In the genomic region with DNA sequence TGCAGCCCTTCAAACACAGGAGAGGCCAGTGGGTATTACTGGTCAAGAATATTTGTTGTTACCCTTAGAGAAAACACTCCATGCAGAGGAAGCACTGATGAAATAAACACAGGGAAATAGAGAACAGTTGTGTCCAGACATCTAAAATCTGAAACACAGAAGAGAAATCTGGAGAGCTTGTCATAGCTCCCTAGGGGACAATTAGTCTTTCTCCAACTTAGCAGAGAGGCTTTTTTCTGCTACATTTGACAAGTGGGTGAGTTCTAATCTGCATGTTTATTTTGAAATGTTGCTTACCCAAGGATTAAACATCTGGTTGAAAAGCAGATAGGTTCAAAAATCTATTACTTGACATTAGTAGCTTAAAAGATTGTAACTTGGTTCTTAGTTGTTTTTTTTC, we compare ENCODE assay signal across 20 cellular contexts.
DNase-seq lines count a peak whose midpoint lies in the region; ATAC-seq and TF ChIP-seq lines count a peak whose summit lies in the region.
"Had no signal": no experiment of that assay in that cellular context is flagged by ENCODE, and none has a peak within 500 bp of the region (broad histone marks: within the 10 kb centered on the region; RNA-seq: fewer than 3 reads in every experiment).

No MANE protein-coding gene starts in this region.

- H3K9me3 Mint-ChIP-seq in GM23338 = no peaks in the 10 kb centered on the region

- DNase-seq in AG10803 (ENCODE audit: low read depth) = peak; percentile 17
- DNase-seq in GM23338 (ENCODE audit: low spot score) = no peak
- DNase-seq in NCI-H345 (lab: John Stamatoyannopoulos, UW) = peak; percentile 38
- DNase-seq in myocyte (ENCODE audit: low read depth) = peak; percentile 6
- no peak for DNase-seq in mucosa of gallbladder (ENCODE audit: low spot score)
- DNase-seq in HEK293T (ENCODE audit: extremely low spot score) = no peak
- DNase-seq: Caco-2; CD4-positive, CD25-positive, alpha-beta regulatory T cell; DMS53; IMR-90; Kasumi-1; NCI-H1436; NCI-H2081 treated with DMSO at 0.1 percent for 48 hours; NCI-H774; Peyer's patch; Right ventricle myocardium superior had no signal

- H3K4me3 ChIP-seq in AG10803 (ENCODE audit: low read length) = no peak overlapping the region
- no peak overlapping the region for H3K4me3 ChIP-seq in GM23338
- H3K4me3 ChIP-seq: Peyer's patch, SK-N-MC had no signal

- H3K4me1 Mint-ChIP-seq in GM23338 = peaks cover 10% of the 10 kb centered on the region; the same call in 2 of the 3 replicates
- H3K4me1 Mint-ChIP-seq: B cell; CD4-positive, CD25-positive, alpha-beta regulatory T cell had no signal

- CTCF ChIA-PET in HEK293T (lab: Yijun Ruan, JAX) = no interaction called here

- no peaks in the 10 kb centered on the region for H3F3A ChIP-seq in GM23338 (replicated peaks; ENCODE audit: low read depth)

- no peaks in the 10 kb centered on the region; the same call in 2 of the 3 replicates for H3K36me3 Mint-ChIP-seq in GM23338 (ENCODE audit: low read depth)
- H3K36me3 Mint-ChIP-seq: CD4-positive, CD25-positive, alpha-beta regulatory T cell had no signal

- no peak overlapping the region for H3K4me2 ChIP-seq in GM23338

- no peaks in the 10 kb centered on the region for H3K4me1 ChIP-seq in GM23338 (ENCODE audit: insufficient read depth)
- H3K4me1 ChIP-seq: Caco-2, Peyer's patch had no signal

- H3K9me2 ChIP-seq in GM23338 (ENCODE audit: insufficient read depth) = no peaks in the 10 kb centered on the region; the same call in 1 of the 2 replicates

- H3K27ac Mint-ChIP-seq in GM23338 = no peak overlapping the region
- H3K27ac Mint-ChIP-seq: B cell; CD4-positive, CD25-positive, alpha-beta regulatory T cell had no signal

- no peaks in the 10 kb centered on the region for H3K79me2 ChIP-seq in GM23338 (replicated peaks; ENCODE audit: insufficient read depth)

- no peaks in the 10 kb centered on the region for H3K36me3 ChIP-seq in GM23338 (ENCODE audit: insufficient read depth)
- H3K36me3 ChIP-seq: Peyer's patch had no signal

- ATAC-seq in GM23338 (no peak), GM21786 (IDR thresholded peaks at IDR 0.05; ENCODE audit: unreplicated experiment) (no peak)
- ATAC-seq: HCT116 had no signal

- POLR2A ChIA-PET in HEK293T (lab: Yijun Ruan, JAX) = no interaction called here

- H3K4me3 Mint-ChIP-seq in GM23338 = no peak overlapping the region
- H3K4me3 Mint-ChIP-seq: B cell; CD4-positive, CD25-positive, alpha-beta regulatory T cell had no signal

- H2AFZ ChIP-seq in GM23338 = no peak overlapping the region

- no peaks in the 10 kb centered on the region for H4K20me1 ChIP-seq in GM23338 (replicated peaks; ENCODE audit: insufficient read depth)

- H3K27ac ChIP-seq in GM23338 (ENCODE audit: low read depth) = 0 out of 2 replicates have a peak overlapping the region, but pooled peaks have one; percentile 10
- H3K27ac ChIP-seq: Peyer's patch, SK-N-MC had no signal

- H3K27me3 ChIP-seq in GM23338 (ENCODE audit: insufficient read depth) = no peaks in the 10 kb centered on the region
- H3K27me3 ChIP-seq: Peyer's patch had no signal

- peaks cover 3% of the 10 kb centered on the region for H3K27me3 Mint-ChIP-seq in GM23338 (ENCODE audit: insufficient read depth, low read depth, poor library complexity)
- H3K27me3 Mint-ChIP-seq: B cell; CD4-positive, CD25-positive, alpha-beta regulatory T cell had no signal

- TF ChIP-seq CTCF in AG10803 (conservative IDR thresholded peaks at IDR 0.05; ENCODE audit: low read length) (no peak), GM23338 (conservative IDR thresholded peaks at IDR 0.05; ENCODE audit: low read depth in 2 of 2) (no peak)

TF ChIP-seq in GM23338, 12 proteins besides CTCF, POLR2A, EP300 and RAD21 (continues in another document):
- TF ChIP-seq ZNF331 (CRISPR knock-in tag; IDR thresholded peaks at IDR 0.05; ENCODE audit: low read depth) = no peak
- TF ChIP-seq, protein P1, sequence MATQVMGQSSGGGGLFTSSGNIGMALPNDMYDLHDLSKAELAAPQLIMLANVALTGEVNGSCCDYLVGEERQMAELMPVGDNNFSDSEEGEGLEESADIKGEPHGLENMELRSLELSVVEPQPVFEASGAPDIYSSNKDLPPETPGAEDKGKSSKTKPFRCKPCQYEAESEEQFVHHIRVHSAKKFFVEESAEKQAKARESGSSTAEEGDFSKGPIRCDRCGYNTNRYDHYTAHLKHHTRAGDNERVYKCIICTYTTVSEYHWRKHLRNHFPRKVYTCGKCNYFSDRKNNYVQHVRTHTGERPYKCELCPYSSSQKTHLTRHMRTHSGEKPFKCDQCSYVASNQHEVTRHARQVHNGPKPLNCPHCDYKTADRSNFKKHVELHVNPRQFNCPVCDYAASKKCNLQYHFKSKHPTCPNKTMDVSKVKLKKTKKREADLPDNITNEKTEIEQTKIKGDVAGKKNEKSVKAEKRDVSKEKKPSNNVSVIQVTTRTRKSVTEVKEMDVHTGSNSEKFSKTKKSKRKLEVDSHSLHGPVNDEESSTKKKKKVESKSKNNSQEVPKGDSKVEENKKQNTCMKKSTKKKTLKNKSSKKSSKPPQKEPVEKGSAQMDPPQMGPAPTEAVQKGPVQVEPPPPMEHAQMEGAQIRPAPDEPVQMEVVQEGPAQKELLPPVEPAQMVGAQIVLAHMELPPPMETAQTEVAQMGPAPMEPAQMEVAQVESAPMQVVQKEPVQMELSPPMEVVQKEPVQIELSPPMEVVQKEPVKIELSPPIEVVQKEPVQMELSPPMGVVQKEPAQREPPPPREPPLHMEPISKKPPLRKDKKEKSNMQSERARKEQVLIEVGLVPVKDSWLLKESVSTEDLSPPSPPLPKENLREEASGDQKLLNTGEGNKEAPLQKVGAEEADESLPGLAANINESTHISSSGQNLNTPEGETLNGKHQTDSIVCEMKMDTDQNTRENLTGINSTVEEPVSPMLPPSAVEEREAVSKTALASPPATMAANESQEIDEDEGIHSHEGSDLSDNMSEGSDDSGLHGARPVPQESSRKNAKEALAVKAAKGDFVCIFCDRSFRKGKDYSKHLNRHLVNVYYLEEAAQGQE (IDR thresholded peaks at IDR 0.05; ENCODE audit: unreplicated experiment) = no peak
- TF ChIP-seq POLR2AphosphoS5 (IDR thresholded peaks at IDR 0.05; ENCODE audit: low read depth) = no peak
- TF ChIP-seq CREB1 (CRISPR knock-in tag; IDR thresholded peaks at IDR 0.05; ENCODE audit: low read depth) = no peak
- TF ChIP-seq STAT1 (IDR thresholded peaks at IDR 0.05; ENCODE audit: unreplicated experiment) = no peak
- TF ChIP-seq NANOG (IDR thresholded peaks at IDR 0.05; ENCODE audit: borderline replicate concordance) = no peak
- no peak for TF ChIP-seq ZNF114 (CRISPR knock-in tag; IDR thresholded peaks at IDR 0.05)
- TF ChIP-seq EZH2 (IDR thresholded peaks at IDR 0.05; ENCODE audit: low read depth, unreplicated experiment) = no peak
- no peak for TF ChIP-seq JUNB (IDR thresholded peaks at IDR 0.05; ENCODE audit: unreplicated experiment)

TF ChIP-seq in HEK293T, 16 proteins besides CTCF, POLR2A, EP300 and RAD21:
- no peak for TF ChIP-seq FOXA1 (IDR thresholded peaks at IDR 0.05)
- no peak for TF ChIP-seq ARNT (IDR thresholded peaks at IDR 0.05)
- TF ChIP-seq HDGF (IDR thresholded peaks at IDR 0.05; ENCODE audit: borderline replicate concordance) = no peak
- TF ChIP-seq SUZ12 (IDR thresholded peaks at IDR 0.05) = no peak
- no peak for TF ChIP-seq FOXK2 (IDR thresholded peaks at IDR 0.05)
- TF ChIP-seq, protein P2, sequence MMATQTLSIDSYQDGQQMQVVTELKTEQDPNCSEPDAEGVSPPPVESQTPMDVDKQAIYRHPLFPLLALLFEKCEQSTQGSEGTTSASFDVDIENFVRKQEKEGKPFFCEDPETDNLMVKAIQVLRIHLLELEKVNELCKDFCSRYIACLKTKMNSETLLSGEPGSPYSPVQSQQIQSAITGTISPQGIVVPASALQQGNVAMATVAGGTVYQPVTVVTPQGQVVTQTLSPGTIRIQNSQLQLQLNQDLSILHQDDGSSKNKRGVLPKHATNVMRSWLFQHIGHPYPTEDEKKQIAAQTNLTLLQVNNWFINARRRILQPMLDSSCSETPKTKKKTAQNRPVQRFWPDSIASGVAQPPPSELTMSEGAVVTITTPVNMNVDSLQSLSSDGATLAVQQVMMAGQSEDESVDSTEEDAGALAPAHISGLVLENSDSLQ (IDR thresholded peaks at IDR 0.05) = no peak
- no peak for TF ChIP-seq FOXM1 (IDR thresholded peaks at IDR 0.05; ENCODE audit: borderline replicate concordance)
- TF ChIP-seq ELF4 (IDR thresholded peaks at IDR 0.05) = no peak
- no peak for TF ChIP-seq TARDBP (IDR thresholded peaks at IDR 0.05)
- no peak for TF ChIP-seq NFRKB (IDR thresholded peaks at IDR 0.05)
- no peak for TF ChIP-seq SP1 (IDR thresholded peaks at IDR 0.05)
- no peak for TF ChIP-seq ZNF384 (IDR thresholded peaks at IDR 0.05)
- TF ChIP-seq LEF1 (IDR thresholded peaks at IDR 0.05; ENCODE audit: borderline replicate concordance) = no peak
- no peak for TF ChIP-seq L3MBTL2 (conservative IDR thresholded peaks at IDR 0.05)
- TF ChIP-seq BHLHE40 (IDR thresholded peaks at IDR 0.05; ENCODE audit: borderline replicate concordance) = no peak
- no peak for TF ChIP-seq CTBP1 (IDR thresholded peaks at IDR 0.05; ENCODE audit: borderline replicate concordance)
TF ChIP-seq in HEK293T: peak in this region for 0.

Comparison
In these comparisons a context has a peak if more than half of its experiments do, and no peak if none do; other contexts are left out.
1. DNase-seq: peak in AG10803 (single experiment), NCI-H345 (single experiment) and myocyte (single experiment); none in GM23338 (single experiment), mucosa of gallbladder (single experiment) and HEK293T (single experiment).